Comparison of ENCODE assay signal across 1 cellular context in the genomic region with DNA sequence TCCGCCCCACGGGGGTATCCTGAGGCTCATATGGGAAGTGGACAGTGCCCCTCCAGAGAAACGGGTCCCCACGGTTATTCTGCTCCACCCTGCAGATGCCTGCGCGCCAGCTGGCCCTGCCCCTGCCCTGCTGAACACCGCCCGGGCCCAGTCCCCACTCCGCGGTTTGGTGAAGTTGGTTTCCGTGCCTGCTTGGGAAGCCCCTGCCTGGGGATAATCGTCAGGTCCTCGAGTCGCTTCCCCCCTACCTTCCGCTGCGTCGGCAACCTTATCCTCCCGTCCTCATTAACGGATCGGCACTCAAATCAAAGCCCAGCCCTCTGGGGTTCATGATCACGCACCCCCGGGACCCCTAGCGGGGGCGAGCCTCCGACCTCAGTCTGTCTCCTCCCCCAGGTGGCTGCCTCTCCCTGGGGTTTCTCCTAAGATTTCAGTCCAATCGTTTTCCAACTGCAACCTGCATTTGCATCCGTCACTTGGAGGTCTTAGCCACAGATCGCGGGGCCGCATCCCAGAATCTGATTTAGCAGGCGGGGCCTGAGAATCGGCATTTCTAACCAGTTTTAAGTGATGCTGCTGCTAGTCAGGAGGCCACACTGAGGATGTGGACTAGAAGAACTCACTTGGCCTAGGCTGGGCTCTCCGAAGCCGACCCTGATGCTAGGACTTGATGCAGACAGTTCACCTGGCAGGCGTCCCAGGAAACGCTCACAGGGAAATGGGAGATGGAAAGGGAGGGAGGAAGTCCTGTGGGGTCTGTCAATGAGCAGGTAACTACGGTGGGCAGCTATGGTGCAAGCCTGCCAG.
TF ChIP-seq lines count a peak whose summit lies in the region.

No MANE protein-coding gene starts in this region.

TF ChIP-seq in SK-N-SH, 30 proteins besides CTCF, POLR2A, EP300 and RAD21 (continued from another document):
- TF ChIP-seq, protein P1, sequence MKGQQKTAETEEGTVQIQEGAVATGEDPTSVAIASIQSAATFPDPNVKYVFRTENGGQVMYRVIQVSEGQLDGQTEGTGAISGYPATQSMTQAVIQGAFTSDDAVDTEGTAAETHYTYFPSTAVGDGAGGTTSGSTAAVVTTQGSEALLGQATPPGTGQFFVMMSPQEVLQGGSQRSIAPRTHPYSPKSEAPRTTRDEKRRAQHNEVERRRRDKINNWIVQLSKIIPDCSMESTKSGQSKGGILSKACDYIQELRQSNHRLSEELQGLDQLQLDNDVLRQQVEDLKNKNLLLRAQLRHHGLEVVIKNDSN (IDR thresholded peaks at IDR 0.05; ENCODE audit: borderline replicate concordance, low read depth), result no peak
- TF ChIP-seq ELF1 (IDR thresholded peaks at IDR 0.05) (no peak), TAF1 (IDR thresholded peaks at IDR 0.05; ENCODE audit: borderline replicate concordance, low read depth, low read length) (no peak), PBX3 (IDR thresholded peaks at IDR 0.05) (no peak)
TF ChIP-seq in SK-N-SH: peak in this region for 0.
